24 cellular contexts compared by ENCODE assay signal in the genomic region with DNA sequence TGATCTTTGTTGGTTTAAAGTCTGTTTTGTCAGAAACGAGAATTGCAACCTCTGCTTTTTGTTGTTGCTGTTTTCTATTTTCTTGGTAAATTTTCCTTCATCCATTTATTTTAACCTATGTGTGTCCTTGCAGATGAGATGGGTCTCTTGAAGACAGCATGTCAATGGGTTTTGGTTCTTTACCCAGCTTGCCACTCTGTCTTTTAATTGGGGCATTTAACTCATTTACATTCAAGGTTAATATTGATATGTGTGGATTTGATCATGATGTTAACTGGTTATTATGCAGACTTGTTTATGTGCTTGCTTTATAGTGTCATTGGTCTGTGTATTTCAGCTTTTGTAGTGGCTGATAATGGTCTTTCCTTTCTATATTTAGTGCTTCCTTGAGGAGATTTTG.
"Had no signal": no experiment of that assay in that cellular context is flagged by ENCODE, and none has a peak within 500 bp of the region (broad histone marks: within the 10 kb centered on the region; RNA-seq: fewer than 3 reads in every experiment).

No MANE protein-coding gene starts in this region.

- H3K4me3 Mint-ChIP-seq: dendritic cell treated with granulocyte-macrophage colony-stimulating factor and Interleukin-4, amounts not matched to agents 40 ng/mL and 50 ng/mL, for 4 days; effector memory CD8-positive, alpha-beta T cell; endodermal cell had no signal

- H3K27me3 Mint-ChIP-seq: effector memory CD8-positive, alpha-beta T cell had no signal

- H3K36me3 ChIP-seq: colonic mucosa, esophagus muscularis mucosa, esophagus squamous epithelium, gastrocnemius medialis, gastroesophageal sphincter, heart left ventricle, heart right ventricle had no signal

- H3K4me1 Mint-ChIP-seq: endodermal cell had no signal

- H3K4me1 ChIP-seq: colonic mucosa, esophagus muscularis mucosa, esophagus squamous epithelium, foreskin keratinocyte, gastrocnemius medialis, gastroesophageal sphincter, heart left ventricle, heart right ventricle had no signal

- H3K27ac ChIP-seq: colonic mucosa, dorsolateral prefrontal cortex, epithelial cell of prostate, esophagus muscularis mucosa, esophagus squamous epithelium, foreskin keratinocyte, gastrocnemius medialis, gastroesophageal sphincter, heart left ventricle, heart right ventricle had no signal

- H3K9me3 ChIP-seq: colonic mucosa had no signal

- DNase-seq: colonic mucosa; cortex of kidney; dermis blood vessel endothelial cell; dorsolateral prefrontal cortex; effector CD4-positive, alpha-beta T cell; effector CD8-positive, alpha-beta T cell; effector memory CD4-positive, alpha-beta T cell; effector memory CD8-positive, alpha-beta T cell; endodermal cell; erythroblast; esophagus squamous epithelium; foreskin fibroblast; foreskin keratinocyte; foreskin melanocyte; gastrocnemius medialis; glutamatergic neuron; head of caudate nucleus; heart left ventricle; heart right ventricle had no signal

- H3K4me3 ChIP-seq: colonic mucosa, dorsolateral prefrontal cortex, esophagus muscularis mucosa, esophagus squamous epithelium, gastrocnemius medialis, gastroesophageal sphincter, heart left ventricle, heart right ventricle had no signal

- ATAC-seq: effector memory CD8-positive, alpha-beta T cell; esophagus mucosa; foreskin keratinocyte; gastrocnemius medialis; gastroesophageal sphincter; heart left ventricle; heart right ventricle had no signal

- H3K27ac Mint-ChIP-seq: dendritic cell treated with granulocyte-macrophage colony-stimulating factor and Interleukin-4, amounts not matched to agents 40 ng/mL and 50 ng/mL, for 4 days; effector memory CD8-positive, alpha-beta T cell; endodermal cell had no signal
